Comparison of ENCODE assay signal across 18 cellular contexts in genomic region chr7:95863-96260, GRCh38.
DNase-seq lines count a peak whose midpoint lies in the region; ATAC-seq, FAIRE-seq and TF ChIP-seq lines count a peak whose summit lies in the region.
"Had no signal": no experiment of that assay in that cellular context is flagged by ENCODE, and none has a peak within 500 bp of the region (broad histone marks: within the 10 kb centered on the region; RNA-seq: fewer than 3 reads in every experiment).

No MANE protein-coding gene starts in this region.

- POLR2A ChIA-PET in activated CD4-positive, alpha-beta T cell treated with anti-CD3 and anti-CD28 coated beads, Interleukin-2, amount 10 ng/mL, durations not matched to agents 7 days and 5 days (lab: Charles Lee): no interaction called here

- H3K4me1 Mint-ChIP-seq in astrocyte (ENCODE audit: low read depth, unreplicated experiment) (peaks cover 4% of the 10 kb centered on the region), neural progenitor cell (peaks cover 40% of the 10 kb centered on the region)
- H3K4me1 Mint-ChIP-seq in activated CD4-positive, alpha-beta T cell treated with anti-CD3 and anti-CD28 coated beads, Interleukin-2, amount 10 ng/mL, durations not matched to agents 7 days and 5 days: peaks cover 2% of the 10 kb centered on the region
- no peaks in the 10 kb centered on the region for H3K4me1 Mint-ChIP-seq in stimulated activated naive CD8-positive, alpha-beta T cell treated with anti-CD3 and anti-CD28 coated beads, Interleukin-15, amount 100 ng/mL, for 72 hours

- H3K36me3 ChIP-seq in HUES6 (ENCODE audit: control insufficient read depth, insufficient read depth, low read length) (no peaks in the 10 kb centered on the region), astrocyte (ENCODE audit: insufficient read depth, low read length) (no peaks in the 10 kb centered on the region), neural progenitor cell (no peaks in the 10 kb centered on the region)
- H3K36me3 ChIP-seq: MG63 had no signal

- H2AFZ ChIP-seq in astrocyte (ENCODE audit: low read depth, low read length) (peak overlapping the region; percentile 41), neural progenitor cell (replicated peaks) (no peak overlapping the region)

- TF ChIP-seq CTCF in astrocyte (IDR thresholded peaks at IDR 0.05; ENCODE audit: insufficient read depth, low read depth, low read length) (no peak), neural progenitor cell (IDR thresholded peaks at IDR 0.05) (no peak)

- H3K4me1 ChIP-seq in HUES6 (ENCODE audit: control insufficient read depth, insufficient read depth, low read length) (peaks cover 69% of the 10 kb centered on the region), astrocyte (ENCODE audit: insufficient read depth, low read length) (peaks cover 29% of the 10 kb centered on the region), neural progenitor cell (peaks cover 27% of the 10 kb centered on the region)

- H3K27me3 Mint-ChIP-seq in astrocyte (ENCODE audit: low read depth, unreplicated experiment) (peaks cover 55% of the 10 kb centered on the region), neural progenitor cell (ENCODE audit: insufficient read depth, low read depth) (peaks cover 11% of the 10 kb centered on the region)
- H3K27me3 Mint-ChIP-seq in activated CD4-positive, alpha-beta T cell treated with anti-CD3 and anti-CD28 coated beads, Interleukin-2, amount 10 ng/mL, durations not matched to agents 7 days and 5 days: peaks cover 14% of the 10 kb centered on the region
- H3K27me3 Mint-ChIP-seq in stimulated activated naive CD8-positive, alpha-beta T cell treated with anti-CD3 and anti-CD28 coated beads, Interleukin-15, amount 100 ng/mL, for 72 hours: peaks cover 6% of the 10 kb centered on the region

- H3K36me3 Mint-ChIP-seq in astrocyte (ENCODE audit: low read depth, unreplicated experiment): peaks cover 6% of the 10 kb centered on the region
- H3K36me3 Mint-ChIP-seq in neural progenitor cell: peaks cover 1% of the 10 kb centered on the region
- H3K36me3 Mint-ChIP-seq in activated CD4-positive, alpha-beta T cell treated with anti-CD3 and anti-CD28 coated beads, Interleukin-2, amount 10 ng/mL, durations not matched to agents 7 days and 5 days (ENCODE audit: low read depth): no peaks in the 10 kb centered on the region

- no peak for FAIRE-seq in astrocyte (lab: Jason Lieb, UNC)
- FAIRE-seq: GM19239 had no signal

- H3K27ac Mint-ChIP-seq in astrocyte (ENCODE audit: unreplicated experiment) (no peak overlapping the region), neural progenitor cell (peak overlapping the region; percentile 40)
- H3K27ac Mint-ChIP-seq in activated CD4-positive, alpha-beta T cell treated with anti-CD3 and anti-CD28 coated beads, Interleukin-2, amount 10 ng/mL, durations not matched to agents 7 days and 5 days: no peak overlapping the region
- no peak overlapping the region for H3K27ac Mint-ChIP-seq in stimulated activated naive CD8-positive, alpha-beta T cell treated with anti-CD3 and anti-CD28 coated beads, Interleukin-15, amount 100 ng/mL, for 72 hours
- H3K27ac Mint-ChIP-seq: CD14-positive monocyte had no signal

- H3F3A ChIP-seq in neural progenitor cell (ENCODE audit: low read depth): peaks cover 45% of the 10 kb centered on the region

- H3K27ac ChIP-seq in HUES6 (ENCODE audit: low read depth, low read length): peak overlapping the region; percentile 87
- H3K27ac ChIP-seq in astrocyte (ENCODE audit: low read depth, low read length): peak overlapping the region; percentile 77
- no peak overlapping the region for H3K27ac ChIP-seq in neural progenitor cell

- H3K4me3 ChIP-seq in HUES6 (ENCODE audit: low read depth, low read length) (peak overlapping the region; percentile 42; the same call in 1 of the 2 replicates), astrocyte (ENCODE audit: insufficient read depth, low read depth, low read length) (peak overlapping the region; percentile 21), neural progenitor cell (no peak overlapping the region)
- H3K4me3 ChIP-seq: MG63 had no signal

- ATAC-seq in stimulated activated naive CD8-positive, alpha-beta T cell treated with anti-CD3 and anti-CD28 coated beads, Interleukin-15, amount 100 ng/mL, for 72 hours: no peak

- no peak overlapping the region for H3K4me3 Mint-ChIP-seq in astrocyte (ENCODE audit: unreplicated experiment)
- H3K4me3 Mint-ChIP-seq in neural progenitor cell: no peak overlapping the region
- no peak overlapping the region for H3K4me3 Mint-ChIP-seq in activated CD4-positive, alpha-beta T cell treated with anti-CD3 and anti-CD28 coated beads, Interleukin-2, amount 10 ng/mL, durations not matched to agents 7 days and 5 days
- H3K4me3 Mint-ChIP-seq in stimulated activated naive CD8-positive, alpha-beta T cell treated with anti-CD3 and anti-CD28 coated beads, Interleukin-15, amount 100 ng/mL, for 72 hours: no peak overlapping the region
- H3K4me3 Mint-ChIP-seq: CD14-positive monocyte had no signal

- H4K20me1 ChIP-seq in astrocyte (ENCODE audit: insufficient read depth, low read length) (no peaks in the 10 kb centered on the region), neural progenitor cell (ENCODE audit: low read depth) (peaks cover 8% of the 10 kb centered on the region)

- peaks cover 13% of the 10 kb centered on the region; the same call in 1 of the 2 replicates for H3K9me3 ChIP-seq in HUES6 (ENCODE audit: control insufficient read depth, insufficient read depth, low read depth, low read length)
- no peaks in the 10 kb centered on the region for H3K9me3 ChIP-seq in astrocyte (ENCODE audit: insufficient read depth, low read depth, low read length)
- H3K9me3 ChIP-seq in neural progenitor cell (ENCODE audit: low read depth): no peaks in the 10 kb centered on the region
- H3K9me3 ChIP-seq: MG63 had no signal

- H3K4me2 ChIP-seq in astrocyte (ENCODE audit: low read length) (peak overlapping the region; percentile 69), neural progenitor cell (no peak overlapping the region)

- CTCF ChIA-PET in activated CD4-positive, alpha-beta T cell treated with anti-CD3 and anti-CD28 coated beads, Interleukin-2, amount 10 ng/mL, durations not matched to agents 7 days and 5 days (lab: Charles Lee): no interaction called here

- H3K9ac ChIP-seq in HUES6 (ENCODE audit: low read length) (peak overlapping the region; percentile 62), astrocyte (ENCODE audit: low read length) (peak overlapping the region; percentile 47), neural progenitor cell (no peak overlapping the region)

- H3K79me2 ChIP-seq in astrocyte (ENCODE audit: insufficient read depth, low read length) (peaks cover 14% of the 10 kb centered on the region), neural progenitor cell (ENCODE audit: low read depth) (no peaks in the 10 kb centered on the region)

- peaks cover 13% of the 10 kb centered on the region for H3K9me3 Mint-ChIP-seq in astrocyte (ENCODE audit: unreplicated experiment)
- peaks cover 3% of the 10 kb centered on the region for H3K9me3 Mint-ChIP-seq in neural progenitor cell
- peaks cover 4% of the 10 kb centered on the region for H3K9me3 Mint-ChIP-seq in activated CD4-positive, alpha-beta T cell treated with anti-CD3 and anti-CD28 coated beads, Interleukin-2, amount 10 ng/mL, durations not matched to agents 7 days and 5 days
- peaks cover 7 to 18% of the 10 kb centered on the region in 2 donors for H3K9me3 Mint-ChIP-seq in stimulated activated naive CD8-positive, alpha-beta T cell treated with anti-CD3 and anti-CD28 coated beads, Interleukin-15, amount 100 ng/mL, for 72 hours

- DNase-seq in Daoy (ENCODE audit: low read depth) (peak; percentile 1), astrocyte (ENCODE audit: low read depth) (peak; percentile 58), neural progenitor cell (ENCODE audit: low spot score) (no peak), COR-L47 (lab: John Stamatoyannopoulos, UW) (no peak)
- DNase-seq in activated CD4-positive, alpha-beta T cell treated with anti-CD3 and anti-CD28 coated beads, Interleukin-2, amount 10 ng/mL, durations not matched to agents 7 days and 5 days: no peak
- no peak for DNase-seq in stimulated activated naive CD8-positive, alpha-beta T cell treated with anti-CD3 and anti-CD28 coated beads, Interleukin-15, amount 100 ng/mL, for 72 hours
- DNase-seq: ACHN, AML-193, DMS153, NCI-H1092, NCI-H146, NCI-H2081, NCI-H510A, NCI-H774 had no signal

- H3K27me3 ChIP-seq in HUES6 (ENCODE audit: control insufficient read depth, insufficient read depth, low read length): no peaks in the 10 kb centered on the region
- H3K27me3 ChIP-seq in astrocyte (ENCODE audit: insufficient read depth, low read length): no peaks in the 10 kb centered on the region
- H3K27me3 ChIP-seq in neural progenitor cell: peaks cover 44% of the 10 kb centered on the region
- H3K27me3 ChIP-seq: MG63 had no signal

Comparison
In these comparisons a context has a peak if more than half of its experiments do, and no peak if none do; other contexts are left out.
1. DNase-seq: peak in Daoy (single experiment) and astrocyte (single experiment); none in neural progenitor cell (single experiment), COR-L47 (single experiment), activated CD4-positive, alpha-beta T cell treated with anti-CD3 and anti-CD28 coated beads, Interleukin-2, amount 10 ng/mL, durations not matched to agents 7 days and 5 days (single experiment) and stimulated activated naive CD8-positive, alpha-beta T cell treated with anti-CD3 and anti-CD28 coated beads, Interleukin-15, amount 100 ng/mL, for 72 hours (0 of 2).